19 cellular contexts compared by ENCODE assay signal in the genomic region with DNA sequence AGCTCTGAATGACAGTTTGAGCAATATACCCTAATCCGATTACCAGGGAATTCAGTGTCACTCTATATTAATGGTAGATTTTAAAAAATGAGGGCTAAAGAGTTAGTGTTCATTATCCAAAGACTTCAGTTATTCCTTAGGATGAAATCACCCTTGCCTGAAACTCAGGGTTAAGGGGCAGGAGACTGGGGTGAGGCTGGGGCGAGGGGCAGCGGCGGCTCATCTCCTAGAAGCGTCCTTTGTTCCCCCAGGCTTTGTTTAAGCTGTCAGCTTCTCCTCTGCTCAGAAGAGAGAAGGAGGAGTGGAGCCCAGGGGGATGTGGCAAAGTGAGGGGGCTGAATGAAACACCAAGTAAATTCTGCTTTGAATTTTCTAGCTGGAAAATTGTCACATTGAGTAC.
"Had no signal": no experiment of that assay in that cellular context is flagged by ENCODE, and none has a peak within 500 bp of the region (broad histone marks: within the 10 kb centered on the region; RNA-seq: fewer than 3 reads in every experiment).

No MANE protein-coding gene starts in this region.

- H3K36me3 ChIP-seq: left ventricle myocardium inferior, lower lobe of right lung, ovary, thyroid gland had no signal

- H3K27ac ChIP-seq: hepatocyte, left ventricle myocardium inferior, lower lobe of right lung, ovary, thyroid gland had no signal

- H3K4me2 ChIP-seq: hepatocyte had no signal

- H3K9me3 ChIP-seq: left ventricle myocardium inferior, lower lobe of right lung, ovary, thyroid gland had no signal

- DNase-seq: erythroblast; foreskin melanocyte; head of caudate nucleus; kidney; left cardiac atrium; left ventricle myocardium inferior; lower lobe of right lung; midbrain; nucleus accumbens; ovary; right cardiac atrium; small intestine; stimulated activated CD4-positive, alpha-beta T cell treated with anti-CD3 and anti-CD28 coated beads, Interleukin-12 subunit alpha, Interleukin-12 subunit beta, amount 100 ng/mL, for 4 hours; stimulated activated naive CD4-positive, alpha-beta T cell treated with Interleukin-2 at 50 U/mL for 16 hours; thyroid gland had no signal

- H3K27ac Mint-ChIP-seq: memory B cell; natural killer cell treated with Interleukin-12 subunit alpha and Interleukin-12 subunit beta and Interleukin-15 and Interleukin-18, amount 100 ng/mL, for 72 hours; type B pancreatic cell had no signal

- H3K4me3 ChIP-seq: hepatocyte, left ventricle myocardium inferior, lower lobe of right lung, ovary, thyroid gland had no signal

- H3K36me3 Mint-ChIP-seq: natural killer cell treated with Interleukin-12 subunit alpha and Interleukin-12 subunit beta and Interleukin-15 and Interleukin-18, amount 100 ng/mL, for 72 hours; type B pancreatic cell had no signal

- H3K4me1 ChIP-seq: left ventricle myocardium inferior, lower lobe of right lung, thyroid gland had no signal

- H2AFZ ChIP-seq: hepatocyte had no signal

- H3K4me3 Mint-ChIP-seq: memory B cell; natural killer cell treated with Interleukin-12 subunit alpha and Interleukin-12 subunit beta and Interleukin-15 and Interleukin-18, amount 100 ng/mL, for 72 hours; type B pancreatic cell had no signal

- H3K27me3 ChIP-seq: hepatocyte, ovary, thyroid gland had no signal

- ATAC-seq: left cardiac atrium; lower lobe of right lung; natural killer cell treated with Interleukin-12 subunit alpha and Interleukin-12 subunit beta and Interleukin-15 and Interleukin-18, amount 100 ng/mL, for 72 hours; right cardiac atrium had no signal

- H3K79me2 ChIP-seq: hepatocyte had no signal
